Comparison of ENCODE assay signal across 12 cellular contexts in the genomic region with DNA sequence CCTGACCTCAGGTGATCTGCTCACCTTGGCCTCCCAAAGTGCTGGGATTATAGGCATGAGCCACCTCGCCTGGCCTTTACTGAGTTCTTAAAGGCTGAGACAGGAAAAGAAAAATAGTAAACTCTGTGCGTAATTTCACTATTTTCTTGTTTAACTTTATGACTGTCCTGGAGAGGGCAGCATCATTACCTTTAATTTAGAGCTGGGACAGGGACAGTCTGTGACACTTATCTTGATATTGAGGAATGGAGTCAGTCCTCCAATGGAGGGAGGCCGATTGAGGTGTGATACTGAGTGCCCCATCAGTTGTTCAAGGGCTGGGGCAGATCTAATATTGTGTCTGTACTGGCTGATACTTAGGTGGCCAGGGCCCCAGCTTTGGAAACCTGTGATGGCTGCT. TPM values are rescaled to one million over a fixed set of nuclear protein-coding genes. Genes with fewer than 3 reads are reported as not detected.
A peak's percentile ranks its signal among the peaks of the same experiment; 100 is the strongest.
DNase-seq lines count a peak whose midpoint lies in the region; ATAC-seq, FAIRE-seq and TF ChIP-seq lines count a peak whose summit lies in the region.
"Had no signal": no experiment of that assay in that cellular context is flagged by ENCODE, and none has a peak within 500 bp of the region (broad histone marks: within the 10 kb centered on the region; RNA-seq: fewer than 3 reads in every experiment).

No MANE protein-coding gene starts in this region.

- TF ChIP-seq RAD21 in K562 (CRISPR knock-in tag; conservative IDR thresholded peaks at IDR 0.05 in 1 of 2, IDR thresholded peaks at IDR 0.05 in 1 of 2): peak; percentile 67 to 76

- intact Hi-C loops in K562 (cut with micrococcal nuclease): loop anchor here (5.0 kb wide), 3 partner anchors 36 to 71 kb away; a partner anchor contains a TSS
- intact Hi-C loops in lower leg skin (cut with DNase I; ENCODE audit: low total_unique reads): no loop called here

- H3K9me3 ChIP-seq in Karpas-422 (ENCODE audit: low read length): no peaks in the 10 kb centered on the region
- H3K9me3 ChIP-seq in K562 (replicated peaks; ENCODE audit: control insufficient read depth, insufficient read depth, low read depth, low read length): no peaks in the 10 kb centered on the region
- H3K9me3 ChIP-seq in osteoblast (ENCODE audit: low read depth, low read length): no peaks in the 10 kb centered on the region
- H3K9me3 ChIP-seq: esophagus squamous epithelium had no signal

- WGBS in K562 (ENCODE audit: insufficient coverage, low coverage, missing lambda C conversion rate): 4% methylated on average over 3 of the region's 3 CpGs
- WGBS in lower leg skin, 2 donors: 61 to 83% methylated on average over 3 of the region's 3 CpGs

- peak; percentile 13 to 50 for DNase-seq in NCI-H524 (lab: John Stamatoyannopoulos, UW)
- no peak for DNase-seq in NCI-H524 treated with DMSO at 0.1 percent for 48 hours (lab: John Stamatoyannopoulos, UW)
- peak; percentile 73 for DNase-seq in Karpas-422
- peak; percentile 47 to 65 (median 51) for DNase-seq in K562 (ENCODE audit: extremely low read depth in 1 of 4, low spot score in 3 of 4)
- DNase-seq in osteoblast (ENCODE audit: insufficient read length, low spot score, missing footprints): no peak
- no peak for DNase-seq in lower leg skin (ENCODE audit: low spot score in 2 of 2)
- no peak for DNase-seq in effector CD8-positive, alpha-beta T cell (lab: John Stamatoyannopoulos, UW)
- DNase-seq in NCI-H1048 (lab: John Stamatoyannopoulos, UW): no peak
- DNase-seq: esophagus squamous epithelium, midbrain had no signal

- ATAC-seq in K562: peak; percentile 73

- peak; percentile 28 to 73 (median 50); a peak in 5 of 6 replicates for TF ChIP-seq CTCF in K562 (IDR thresholded peaks at IDR 0.05 in 2 of 3, conservative IDR thresholded peaks at IDR 0.05 in 1 of 3; ENCODE audit: insufficient read depth in 2 of 3, low read depth in 1 of 3, low read length in 3 of 3)
- TF ChIP-seq CTCF in osteoblast (IDR thresholded peaks at IDR 0.05; ENCODE audit: extremely low read depth, low read depth, low read length): peak; percentile 21
- TF ChIP-seq CTCF in lower leg skin (IDR thresholded peaks at IDR 0.05): no peak

- H3K27me3 ChIP-seq in Karpas-422 (ENCODE audit: low read length) (no peaks in the 10 kb centered on the region), K562 (ENCODE audit: control insufficient read depth in 2 of 2, insufficient read depth in 2 of 2, low read length in 2 of 2) (no peaks in the 10 kb centered on the region), osteoblast (ENCODE audit: insufficient read depth, low read length) (peaks cover 2% of the 10 kb centered on the region)
- H3K27me3 ChIP-seq: esophagus squamous epithelium had no signal

- FAIRE-seq in K562 (lab: Jason Lieb, UNC): no peak

- H3K4me3 ChIP-seq in Karpas-422 (ENCODE audit: low read length) (no peak overlapping the region), K562 (no peak overlapping the region), osteoblast (ENCODE audit: insufficient read depth, low read length) (no peak overlapping the region), lower leg skin (ENCODE audit: low read depth, poor library complexity, severe bottlenecking) (no peak overlapping the region)
- H3K4me3 ChIP-seq: esophagus squamous epithelium, SK-N-MC had no signal

- POLR2A ChIA-PET in K562 (lab: Yijun Ruan, JAX): interaction anchor here (0.7 to 1.6 kb wide), 5 partner anchors 10 to 165 kb away, joined by 3 to 4 read pairs (median 3); a partner anchor contains a TSS

- H3K27ac ChIP-seq in Karpas-422 (ENCODE audit: low read length) (no peak overlapping the region), K562 (ENCODE audit: extremely low read depth, low read depth, low read length) (no peak overlapping the region; the same call in 2 of the 3 replicates), osteoblast (ENCODE audit: low read depth, low read length) (no peak overlapping the region)
- H3K27ac ChIP-seq: esophagus squamous epithelium, SK-N-MC had no signal

- TF ChIP-seq EP300 in K562 (IDR thresholded peaks at IDR 0.05; ENCODE audit: low read length): no peak

- CTCF ChIA-PET in K562 (lab: Yijun Ruan, JAX; ENCODE audit: low intra/inter-chr PET ratio): interaction anchor here (1.0 to 1.2 kb wide), 2 partner anchors 69 to 79 kb away, joined by 3 to 4 read pairs; no protein-coding TSS in a partner anchor

- BruUV-seq in K562 (replicated peaks; lab: Mats Ljungman, UMichigan): no TSS peak

- H2AFZ ChIP-seq in Karpas-422 (ENCODE audit: low read length) (no peak overlapping the region), K562 (ENCODE audit: low read depth, low read length) (peak overlapping the region; percentile 82), osteoblast (ENCODE audit: low read length) (no peak overlapping the region)

- TF ChIP-seq POLR2A in K562 (conservative IDR thresholded peaks at IDR 0.05) (no peak), lower leg skin (IDR thresholded peaks at IDR 0.05) (no peak)

- no peaks in the 10 kb centered on the region for H4K20me1 ChIP-seq in Karpas-422 (ENCODE audit: insufficient read depth, low read depth, low read length)
- H4K20me1 ChIP-seq in K562 (replicated peaks; ENCODE audit: control insufficient read depth, insufficient read depth, low read length): no peaks in the 10 kb centered on the region
- no peaks in the 10 kb centered on the region for H4K20me1 ChIP-seq in osteoblast (ENCODE audit: insufficient read depth, low read length)

- H3K9ac ChIP-seq in Karpas-422 (ENCODE audit: low read length): no peak overlapping the region
- 0 out of 4 replicates have a peak overlapping the region, but pooled peaks of 1 of the 2 experiments have one; percentile 24 for H3K9ac ChIP-seq in K562 (ENCODE audit: insufficient read depth in 1 of 2, low read depth in 2 of 2, low read length in 2 of 2)

- in situ Hi-C loops in K562 (cut with MboI): no loop called here

- H3K9me1 ChIP-seq in K562 (ENCODE audit: control insufficient read depth, insufficient read depth, low read length): no peaks in the 10 kb centered on the region

- H3K4me1 ChIP-seq in Karpas-422 (ENCODE audit: low read length): peaks cover 7% of the 10 kb centered on the region
- H3K4me1 ChIP-seq in K562 (replicated peaks in 1 of 2; ENCODE audit: control insufficient read depth in 2 of 2, insufficient read depth in 2 of 2, low read length in 2 of 2): peaks cover 20 to 24% of the 10 kb centered on the region in 2 experiments
- H3K4me1 ChIP-seq in osteoblast (ENCODE audit: insufficient read depth, low read length): no peaks in the 10 kb centered on the region
- H3K4me1 ChIP-seq: esophagus squamous epithelium had no signal

- H3K79me2 ChIP-seq in Karpas-422 (ENCODE audit: low read length) (no peaks in the 10 kb centered on the region), K562 (ENCODE audit: control insufficient read depth, insufficient read depth, low read length) (no peaks in the 10 kb centered on the region), osteoblast (ENCODE audit: insufficient read depth, low read length) (no peaks in the 10 kb centered on the region)

- H3K36me3 ChIP-seq in Karpas-422 (ENCODE audit: insufficient read depth, low read length) (no peaks in the 10 kb centered on the region), K562 (ENCODE audit: control insufficient read depth, insufficient read depth, low read length) (no peaks in the 10 kb centered on the region), osteoblast (ENCODE audit: insufficient read depth, low read length) (no peaks in the 10 kb centered on the region)
- H3K36me3 ChIP-seq: esophagus squamous epithelium had no signal

- H3K4me2 ChIP-seq in Karpas-422 (ENCODE audit: low read depth, low read length, poor library complexity, severe bottlenecking): no peak overlapping the region
- no peak overlapping the region for H3K4me2 ChIP-seq in K562 (ENCODE audit: insufficient read depth, low read length)
- no peak overlapping the region for H3K4me2 ChIP-seq in osteoblast (ENCODE audit: insufficient read depth, low read length)

- H3K9me2 ChIP-seq in Karpas-422 (replicated peaks; ENCODE audit: insufficient read depth, low read length): no peaks in the 10 kb centered on the region

RNA-seq across cellular contexts. Expression of a gene that starts 21.5 kb away (rescaled TPM):
- 0.63 and 1.0 TPM in 2 replicates for total RNA-seq in Karpas-422 (2014; rRNA removed; shearing (Covaris generic); ENCODE audit: low replicate concordance)
- 97.4 and 224 TPM in 2 replicates for total RNA-seq in K562 (2011; cell fraction: chromatin; rRNA removed; ENCODE audit: low replicate concordance)
- total RNA-seq in K562 (2011; cell fraction: nucleolus; rRNA removed): 129 and 166 TPM in 2 replicates
- total RNA-seq in K562 (2011; cell fraction: nucleoplasm; rRNA removed): 142 and 171 TPM in 2 replicates
- total RNA-seq in K562 (2014; rRNA removed): 75.4 and 91.8 TPM in 2 replicates
- total RNA-seq in K562 (2014; rRNA removed; fragmentation: Illumina TruSeq; extraction: Trizol): 80.6 and 85.0 TPM in 2 replicates
- 110 and 114 TPM in 2 replicates for total RNA-seq in K562 (2015; rRNA removed; fragmentation: Illumina TruSeq; extraction: Trizol)
- total RNA-seq in K562 (2021): 202 and 225 TPM in 2 replicates
- 56.7 and 114 TPM in 2 replicates for polyA plus RNA-seq in K562 (2011; rRNA removed)
- 56.3 and 107 TPM in 2 replicates for polyA plus RNA-seq in K562 (2011; cell fraction: cytosol; rRNA removed)
- 80.5 and 114 TPM in 2 replicates for polyA plus RNA-seq in K562 (2011; cell fraction: nucleus; rRNA removed)
- 152 and 220 TPM in 2 replicates for polyA plus RNA-seq in K562 (2012)
- 174 and 221 TPM in 2 replicates for polyA plus RNA-seq in K562 (2014; fragmentation: Illumina TruSeq; extraction: Trizol)
- polyA plus RNA-seq in K562 (2014; fragmentation: Nextera tagmentation; extraction: Ambion mirVana): 10 to 100 TPM; 24.3 to 34.3 TPM
- polyA plus RNA-seq in K562 (2014; rRNA removed): 74.2 and 79.4 TPM in 2 replicates
- 64.6 and 73.0 TPM in 2 replicates for polyA minus RNA-seq in K562 (2011; rRNA and poly(A)+ RNA removed)
- 66.4 and 80.3 TPM in 2 replicates for polyA minus RNA-seq in K562 (2011; cell fraction: cytosol; rRNA and poly(A)+ RNA removed)
- 15.9 and 30.7 TPM in 2 replicates for polyA minus RNA-seq in K562 (2011; cell fraction: nucleus; rRNA and poly(A)+ RNA removed)
- under 0.01 TPM in 1 of 2 replicates, not detected in the other for total RNA-seq in osteoblast
- total RNA-seq in lower leg skin: 1 to 10 TPM; 4.0 to 5.7 (median 4.7) TPM
- total RNA-seq: LHCN-M2 had no signal

RNA-seq across cellular contexts. Expression of a gene that starts 37.4 kb away (rescaled TPM):
- 39.6 and 45.8 TPM in 2 replicates for total RNA-seq in Karpas-422 (2014; rRNA removed; shearing (Covaris generic); ENCODE audit: low replicate concordance)
- 45.6 and 86.1 TPM in 2 replicates for total RNA-seq in K562 (2011; cell fraction: chromatin; rRNA removed; ENCODE audit: low replicate concordance)
- 57.9 and 68.0 TPM in 2 replicates for total RNA-seq in K562 (2011; cell fraction: nucleolus; rRNA removed)
- 66.3 and 114 TPM in 2 replicates for total RNA-seq in K562 (2011; cell fraction: nucleoplasm; rRNA removed)
- total RNA-seq in K562 (2014; rRNA removed): 112 and 115 TPM in 2 replicates
- 37.3 and 39.2 TPM in 2 replicates for total RNA-seq in K562 (2014; rRNA removed; fragmentation: Illumina TruSeq; extraction: Trizol)
- 72.8 and 76.7 TPM in 2 replicates for total RNA-seq in K562 (2015; rRNA removed; fragmentation: Illumina TruSeq; extraction: Trizol)
- total RNA-seq in K562 (2021): 80.7 and 86.5 TPM in 2 replicates
- 38.9 and 73.1 TPM in 2 replicates for polyA plus RNA-seq in K562 (2011; rRNA removed)
- 79.6 and 90.5 TPM in 2 replicates for polyA plus RNA-seq in K562 (2011; cell fraction: cytosol; rRNA removed)
- 56.0 and 57.6 TPM in 2 replicates for polyA plus RNA-seq in K562 (2011; cell fraction: nucleus; rRNA removed)
- 120 and 164 TPM in 2 replicates for polyA plus RNA-seq in K562 (2012)
- polyA plus RNA-seq in K562 (2014; fragmentation: Illumina TruSeq; extraction: Trizol): 64.1 and 72.4 TPM in 2 replicates
- 10 to 100 TPM in 1 of 2 experiments, 1 to 10 TPM in 1; 7.7 to 10.8 TPM for polyA plus RNA-seq in K562 (2014; fragmentation: Nextera tagmentation; extraction: Ambion mirVana)
- polyA plus RNA-seq in K562 (2014; rRNA removed): 64.3 and 68.8 TPM in 2 replicates
- 37.4 and 44.7 TPM in 2 replicates for polyA minus RNA-seq in K562 (2011; rRNA and poly(A)+ RNA removed)
- 56.5 and 107 TPM in 2 replicates for polyA minus RNA-seq in K562 (2011; cell fraction: cytosol; rRNA and poly(A)+ RNA removed)
- 12.7 and 19.0 TPM in 2 replicates for polyA minus RNA-seq in K562 (2011; cell fraction: nucleus; rRNA and poly(A)+ RNA removed)
- 18.0 and 19.5 TPM in 2 replicates for total RNA-seq in osteoblast
- total RNA-seq in lower leg skin: 1 to 10 TPM; 1.9 to 3.6 (median 2.7) TPM

Comparison
In these comparisons a context has a peak if more than half of its experiments do, and no peak if none do; other contexts are left out.
1. DNase-seq: peak in NCI-H524 (2 of 2), Karpas-422 (single experiment) and K562 (4 of 4); none in NCI-H524 treated with DMSO at 0.1 percent for 48 hours (single experiment), osteoblast (single experiment), lower leg skin (0 of 2), effector CD8-positive, alpha-beta T cell (single experiment) and NCI-H1048 (single experiment).
2. CTCF ChIP-seq: peak in K562 (3 of 3) and osteoblast (single experiment); none in lower leg skin (0 of 3).
3. RNA of a gene that starts 21.5 kb away (total RNA-seq): 75.4 to 225 TPM in K562; 4.0 to 5.7 TPM in lower leg skin, 0.63 to 1.0 TPM in Karpas-422 and under 0.01 TPM in osteoblast; every median in the first group is over 10 times any median in the second.